ENCODE assay signal across 40 cellular contexts in the genomic region with DNA sequence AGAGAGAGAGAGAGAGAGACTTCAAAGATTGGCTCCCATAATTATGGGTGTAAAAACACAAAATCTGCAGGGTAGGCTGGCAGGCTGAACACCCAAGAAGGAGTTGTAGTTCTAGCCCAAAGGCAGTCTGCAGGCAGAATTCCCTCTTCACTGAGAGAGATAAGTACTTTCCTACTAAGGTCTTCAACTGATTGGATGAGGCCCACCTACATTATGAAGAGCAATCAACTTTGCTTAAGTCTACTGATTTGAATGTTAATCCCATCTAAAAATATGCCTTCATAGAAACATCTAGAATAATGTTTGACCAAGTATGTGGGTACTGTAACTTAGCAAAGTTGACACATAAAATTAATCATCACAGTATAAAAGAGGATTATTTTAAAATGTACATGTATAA.
"Had no signal": no experiment of that assay in that cellular context is flagged by ENCODE, and none has a peak within 500 bp of the region (broad histone marks: within the 10 kb centered on the region; RNA-seq: fewer than 3 reads in every experiment).

No MANE protein-coding gene starts in this region.

- H3K9me3 Mint-ChIP-seq: activated T-helper 1 cell treated with anti-CD3 and anti-CD28 coated beads, Interleukin-12 subunit alpha, Interleukin-12 subunit beta, Interleukin-2, Interleukin-4 antibody, amounts not matched to agents 30 ng/mL and 10 ng/mL and 1 ng/mL, durations not matched to agents 14 hours and 24 hours and 36 hours; activated T-helper 17 cell treated with anti-CD3 and anti-CD28 coated beads, Interleukin-2, amount 50 U/mL, for 72 hours had no signal

- DNase-seq: activated effector memory CD4-positive, alpha-beta T cell treated with anti-CD3 and anti-CD28 coated beads, Interleukin-2, amount 50 U/mL, for 16 hours; activated effector memory CD4-positive, alpha-beta T cell treated with Interleukin-2 at 50 U/mL for 16 hours; activated gamma-delta T cell; activated gamma-delta T cell treated with Interleukin-2 at 50 U/mL for 16 hours; activated naive CD4-positive, alpha-beta T cell; activated naive CD4-positive, alpha-beta T cell treated with anti-CD3 and anti-CD28 coated beads for 36 hours; activated naive CD4-positive, alpha-beta T cell treated with anti-CD3 and anti-CD28 coated beads, Interleukin-2, amount 10 ng/mL, durations not matched to agents 7 days and 5 days; activated naive CD4-positive, alpha-beta T cell treated with anti-CD3 and anti-CD28 coated beads, Interleukin-2, amount 50 U/mL, for 16 hours; activated naive CD4-positive, alpha-beta T cell treated with Interleukin-2 at 50 U/mL for 16 hours; activated naive CD8-positive, alpha-beta T cell treated with anti-CD3 and anti-CD28 coated beads for 36 hours; activated naive CD8-positive, alpha-beta T cell treated with anti-CD3 and anti-CD28 coated beads, Interleukin-2, amount 10 ng/mL, durations not matched to agents 7 days and 5 days; activated naive CD8-positive, alpha-beta T cell treated with anti-CD3 and anti-CD28 coated beads, Interleukin-2, amount 50 U/mL, for 24 hours; activated T-cell treated with anti-CD3 and anti-CD28 coated beads, Interleukin-2, amount 50 U/mL, for 1 hour; activated T-cell treated with anti-CD3 and anti-CD28 coated beads, Interleukin-2, amount 50 U/mL, for 24 hours; activated T-cell treated with anti-CD3 and anti-CD28 coated beads, Interleukin-2, amount 50 U/mL, for 4 hours; activated T-cell treated with anti-CD3 and anti-CD28 coated beads, Interleukin-2, amount 50 U/mL, for 48 hours; activated T-cell treated with anti-CD3 and anti-CD28 coated beads, Interleukin-2, amount 50 U/mL, for 72 hours; adrenal gland; amniotic stem cell; amygdala; anterior cingulate cortex; aorta; body of pancreas; brain microvascular endothelial cell; caudate nucleus; central memory CD4-positive, alpha-beta T cell; cerebellar nuclear complex had no signal

- H3K27ac Mint-ChIP-seq: activated naive CD4-positive, alpha-beta T cell treated with anti-CD3 and anti-CD28 coated beads for 36 hours; activated naive CD4-positive, alpha-beta T cell treated with anti-CD3 and anti-CD28 coated beads, Interleukin-2, amount 10 ng/mL, durations not matched to agents 7 days and 5 days; activated naive CD4-positive, alpha-beta T cell treated with anti-CD3 and anti-CD28 coated beads, Interleukin-2, amount 50 U/mL, for 24 hours; activated naive CD4-positive, alpha-beta T cell treated with anti-CD3 and anti-CD28 coated beads, Interleukin-2, amount 50 U/mL, for 72 hours; activated naive CD8-positive, alpha-beta T cell; activated naive CD8-positive, alpha-beta T cell treated with anti-CD3 and anti-CD28 coated beads for 36 hours; activated naive CD8-positive, alpha-beta T cell treated with anti-CD3 and anti-CD28 coated beads, Interleukin-2, amount 10 ng/mL, durations not matched to agents 7 days and 5 days; activated naive CD8-positive, alpha-beta T cell treated with anti-CD3 and anti-CD28 coated beads, Interleukin-2, amount 50 U/mL, for 24 hours; activated T-cell treated with anti-CD3 and anti-CD28 coated beads, Interleukin-2, amount 50 U/mL, for 24 hours; activated T-cell treated with anti-CD3 and anti-CD28 coated beads, Interleukin-2, amount 50 U/mL, for 72 hours; activated T-helper 1 cell treated with anti-CD3 and anti-CD28 coated beads, Interleukin-12 subunit alpha, Interleukin-12 subunit beta, Interleukin-2, Interleukin-4 antibody, amounts not matched to agents 30 ng/mL and 10 ng/mL and 1 ng/mL, durations not matched to agents 14 hours and 24 hours and 36 hours; activated T-helper 17 cell treated with anti-CD3 and anti-CD28 coated beads, Interleukin-2, amount 50 U/mL, for 72 hours; activated T-helper 2 cell treated with anti-CD3 and anti-CD28 coated beads, Interferon-gamma antibody, Interleukin-2, Interleukin-4, amounts not matched to agents 10 μg/mL and 5 μg/mL and 100 μg/mL, durations not matched to agents 14 hours and 24 hours and 36 hours; brain had no signal

- H3K4me1 ChIP-seq: adrenal gland, ascending aorta, body of pancreas, breast epithelium had no signal

- H3K27ac ChIP-seq: adrenal gland, ascending aorta, body of pancreas, brain microvascular endothelial cell, breast epithelium, cardiac muscle cell had no signal

- H3K36me3 ChIP-seq: adrenal gland, ascending aorta, brain microvascular endothelial cell, breast epithelium, cardiac muscle cell had no signal

- H3K9me3 ChIP-seq: adrenal gland, ascending aorta, body of pancreas, breast epithelium had no signal

- H3K27me3 Mint-ChIP-seq: activated naive CD4-positive, alpha-beta T cell treated with anti-CD3 and anti-CD28 coated beads, Interleukin-2, amount 10 ng/mL, durations not matched to agents 7 days and 5 days; activated naive CD4-positive, alpha-beta T cell treated with anti-CD3 and anti-CD28 coated beads, Interleukin-2, amount 50 U/mL, for 24 hours; activated naive CD8-positive, alpha-beta T cell; activated naive CD8-positive, alpha-beta T cell treated with anti-CD3 and anti-CD28 coated beads for 36 hours; activated naive CD8-positive, alpha-beta T cell treated with anti-CD3 and anti-CD28 coated beads, Interleukin-2, amount 10 ng/mL, durations not matched to agents 7 days and 5 days; activated naive CD8-positive, alpha-beta T cell treated with anti-CD3 and anti-CD28 coated beads, Interleukin-2, amount 50 U/mL, for 24 hours; activated T-cell treated with anti-CD3 and anti-CD28 coated beads, Interleukin-2, amount 50 U/mL, for 24 hours; activated T-helper 17 cell treated with anti-CD3 and anti-CD28 coated beads, Interleukin-2, amount 50 U/mL, for 72 hours; brain; central memory CD8-positive, alpha-beta T cell had no signal

- H3K4me3 Mint-ChIP-seq: activated naive CD4-positive, alpha-beta T cell treated with anti-CD3 and anti-CD28 coated beads for 36 hours; activated naive CD4-positive, alpha-beta T cell treated with anti-CD3 and anti-CD28 coated beads, Interleukin-2, amount 10 ng/mL, durations not matched to agents 7 days and 5 days; activated naive CD4-positive, alpha-beta T cell treated with anti-CD3 and anti-CD28 coated beads, Interleukin-2, amount 50 U/mL, for 24 hours; activated naive CD8-positive, alpha-beta T cell; activated naive CD8-positive, alpha-beta T cell treated with anti-CD3 and anti-CD28 coated beads for 36 hours; activated naive CD8-positive, alpha-beta T cell treated with anti-CD3 and anti-CD28 coated beads, Interleukin-2, amount 10 ng/mL, durations not matched to agents 7 days and 5 days; activated naive CD8-positive, alpha-beta T cell treated with anti-CD3 and anti-CD28 coated beads, Interleukin-2, amount 50 U/mL, for 24 hours; activated T-cell treated with anti-CD3 and anti-CD28 coated beads, Interleukin-2, amount 50 U/mL, for 24 hours; activated T-cell treated with anti-CD3 and anti-CD28 coated beads, Interleukin-2, amount 50 U/mL, for 4 hours; activated T-cell treated with anti-CD3 and anti-CD28 coated beads, Interleukin-2, amount 50 U/mL, for 72 hours; activated T-helper 1 cell treated with anti-CD3 and anti-CD28 coated beads, Interleukin-12 subunit alpha, Interleukin-12 subunit beta, Interleukin-2, Interleukin-4 antibody, amounts not matched to agents 30 ng/mL and 10 ng/mL and 1 ng/mL, durations not matched to agents 14 hours and 24 hours and 36 hours; activated T-helper 17 cell treated with anti-CD3 and anti-CD28 coated beads, Interleukin-2, amount 50 U/mL, for 72 hours; brain; central memory CD8-positive, alpha-beta T cell had no signal

- H3K36me3 Mint-ChIP-seq: activated naive CD4-positive, alpha-beta T cell treated with anti-CD3 and anti-CD28 coated beads, Interleukin-2, amount 10 ng/mL, durations not matched to agents 7 days and 5 days; activated naive CD4-positive, alpha-beta T cell treated with anti-CD3 and anti-CD28 coated beads, Interleukin-2, amount 50 U/mL, for 24 hours; activated naive CD8-positive, alpha-beta T cell; activated naive CD8-positive, alpha-beta T cell treated with anti-CD3 and anti-CD28 coated beads for 36 hours; activated naive CD8-positive, alpha-beta T cell treated with anti-CD3 and anti-CD28 coated beads, Interleukin-2, amount 10 ng/mL, durations not matched to agents 7 days and 5 days had no signal

- ATAC-seq: activated naive CD4-positive, alpha-beta T cell treated with anti-CD3 and anti-CD28 coated beads, Interleukin-2, amount 50 U/mL, for 72 hours; activated naive CD8-positive, alpha-beta T cell treated with anti-CD3 and anti-CD28 coated beads, Interleukin-2, amount 50 U/mL, for 24 hours; activated T-cell treated with anti-CD3 and anti-CD28 coated beads, Interleukin-2, amount 50 U/mL, for 4 hours; activated T-cell treated with anti-CD3 and anti-CD28 coated beads, Interleukin-2, amount 50 U/mL, for 72 hours; activated T-helper 17 cell treated with anti-CD3 and anti-CD28 coated beads, Interleukin-2, amount 50 U/mL, for 72 hours; body of pancreas had no signal

- H3K4me3 ChIP-seq: adrenal gland, ascending aorta, body of pancreas, breast epithelium, cardiac muscle cell had no signal

- FAIRE-seq: astrocyte, bronchial epithelial cell had no signal

- H3K27me3 ChIP-seq: adrenal gland, ascending aorta, body of pancreas, brain microvascular endothelial cell, breast epithelium, cardiac muscle cell had no signal

- H3K4me1 Mint-ChIP-seq: activated naive CD4-positive, alpha-beta T cell treated with anti-CD3 and anti-CD28 coated beads, Interleukin-2, amount 10 ng/mL, durations not matched to agents 7 days and 5 days; activated naive CD4-positive, alpha-beta T cell treated with anti-CD3 and anti-CD28 coated beads, Interleukin-2, amount 50 U/mL, for 24 hours; activated naive CD8-positive, alpha-beta T cell treated with anti-CD3 and anti-CD28 coated beads for 36 hours; activated naive CD8-positive, alpha-beta T cell treated with anti-CD3 and anti-CD28 coated beads, Interleukin-2, amount 10 ng/mL, durations not matched to agents 7 days and 5 days; activated naive CD8-positive, alpha-beta T cell treated with anti-CD3 and anti-CD28 coated beads, Interleukin-2, amount 50 U/mL, for 24 hours; activated T-helper 17 cell treated with anti-CD3 and anti-CD28 coated beads, Interleukin-2, amount 50 U/mL, for 72 hours; brain; central memory CD8-positive, alpha-beta T cell had no signal
